22 cellular contexts compared by ENCODE assay signal in genomic region chrX:123581586-123581985, GRCh38.
DNase-seq lines count a peak whose midpoint lies in the region; ATAC-seq and TF ChIP-seq lines count a peak whose summit lies in the region.
"Had no signal": no experiment of that assay in that cellular context is flagged by ENCODE, and none has a peak within 500 bp of the region (broad histone marks: within the 10 kb centered on the region; RNA-seq: fewer than 3 reads in every experiment).

No MANE protein-coding gene starts in this region.

- H3K4me1 ChIP-seq in HUES6 (ENCODE audit: control insufficient read depth, insufficient read depth, low read length) (peaks cover 19% of the 10 kb centered on the region), osteoblast (ENCODE audit: insufficient read depth, low read length) (no peaks in the 10 kb centered on the region), gastrocnemius medialis (no peaks in the 10 kb centered on the region)
- H3K4me1 ChIP-seq: tibial artery had no signal

- H3K9me3 ChIP-seq in HUES6 (ENCODE audit: control insufficient read depth, insufficient read depth, low read depth, low read length): no peaks in the 10 kb centered on the region
- no peaks in the 10 kb centered on the region for H3K9me3 ChIP-seq in osteoblast (ENCODE audit: low read depth, low read length)
- H3K9me3 ChIP-seq in gastrocnemius medialis: no peaks in the 10 kb centered on the region
- H3K9me3 ChIP-seq: tibial artery had no signal

- H3K4me3 ChIP-seq in HUES6 (ENCODE audit: low read depth, low read length): no peak overlapping the region
- H3K4me3 ChIP-seq in osteoblast (ENCODE audit: insufficient read depth, low read length): no peak overlapping the region
- H3K4me3 ChIP-seq in gastrocnemius medialis: no peak overlapping the region
- H3K4me3 ChIP-seq: tibial artery had no signal

- H3K27ac ChIP-seq in HUES6 (ENCODE audit: low read depth, low read length): peak overlapping the region; percentile 31; the same call in 1 of the 2 replicates
- H3K27ac ChIP-seq in osteoblast (ENCODE audit: low read depth, low read length): no peak overlapping the region
- H3K27ac ChIP-seq in gastrocnemius medialis: no peak overlapping the region
- H3K27ac ChIP-seq: tibial artery had no signal

- H3K36me3 ChIP-seq in HUES6 (ENCODE audit: control insufficient read depth, insufficient read depth, low read length) (no peaks in the 10 kb centered on the region), osteoblast (ENCODE audit: insufficient read depth, low read length) (no peaks in the 10 kb centered on the region), gastrocnemius medialis (no peaks in the 10 kb centered on the region)
- H3K36me3 ChIP-seq: tibial artery had no signal

- DNase-seq in osteoblast (ENCODE audit: insufficient read length, low spot score, missing footprints) (peak; percentile 73), epidermal melanocyte (ENCODE audit: insufficient read length, low spot score) (no peak), gastrocnemius medialis (no peak)
- no peak for DNase-seq in activated effector memory CD4-positive, alpha-beta T cell treated with anti-CD3 and anti-CD28 coated beads, Interleukin-2, amount 50 U/mL, for 16 hours
- DNase-seq in stimulated activated CD8-positive, alpha-beta memory T cell treated with anti-CD3 and anti-CD28 coated beads, Interleukin-4, amount 100 ng/mL, for 48 hours: no peak
- DNase-seq: activated CD4-positive, alpha-beta memory T cell treated with anti-CD3 and anti-CD28 coated beads for 36 hours; activated CD4-positive, CD25-positive, alpha-beta regulatory T cell; amniotic stem cell; CD4-positive, alpha-beta T cell; DMS53; GF-D8; HCEC 1CT; head of caudate nucleus; Kasumi-1; NCI-H1092; NK-92 treated with Interleukin-12 subunit alpha and Interleukin-12 subunit beta, amount 100 ng/mL, for 24 hours; stimulated activated naive CD8-positive, alpha-beta T cell treated with anti-CD3 and anti-CD28 coated beads, Interleukin-15, Interleukin-2, amounts not matched to agents 100 U/mL and 50 U/mL, for 24 hours; T-helper 9 cell; tibial artery had no signal

- no peaks in the 10 kb centered on the region for H3K79me2 ChIP-seq in osteoblast (ENCODE audit: insufficient read depth, low read length)

- ATAC-seq in GM18868 (IDR thresholded peaks at IDR 0.05; ENCODE audit: unreplicated experiment) (peak; percentile 68), GM21723 (IDR thresholded peaks at IDR 0.05; ENCODE audit: unreplicated experiment) (peak; percentile 59), gastrocnemius medialis (no peak)
- ATAC-seq: stimulated activated naive CD8-positive, alpha-beta T cell treated with anti-CD3 and anti-CD28 coated beads, Interleukin-15, Interleukin-2, amounts not matched to agents 100 U/mL and 50 U/mL, for 24 hours had no signal

- no peaks in the 10 kb centered on the region for H3K27me3 ChIP-seq in HUES6 (ENCODE audit: control insufficient read depth, insufficient read depth, low read length)
- H3K27me3 ChIP-seq in osteoblast (ENCODE audit: insufficient read depth, low read length): no peaks in the 10 kb centered on the region
- no peaks in the 10 kb centered on the region for H3K27me3 ChIP-seq in gastrocnemius medialis
- H3K27me3 ChIP-seq: tibial artery had no signal

- no peak overlapping the region for H2AFZ ChIP-seq in osteoblast (ENCODE audit: low read length)

- no peak overlapping the region for H3K9ac ChIP-seq in HUES6 (ENCODE audit: low read length)

- intact Hi-C loops in gastrocnemius medialis (cut with DNase I; ENCODE audit: low total_unique reads): no loop called here

- H3K4me2 ChIP-seq in osteoblast (ENCODE audit: insufficient read depth, low read length): no peak overlapping the region

- in situ Hi-C loops in gastrocnemius medialis (cut with MboI; ENCODE audit: low sequenced_read_pairs in 4 of 4): no loop called here

- no peak for TF ChIP-seq POLR2A in gastrocnemius medialis (IDR thresholded peaks at IDR 0.05)

- H4K20me1 ChIP-seq in osteoblast (ENCODE audit: insufficient read depth, low read length): no peaks in the 10 kb centered on the region

- no peak for TF ChIP-seq CTCF in osteoblast (IDR thresholded peaks at IDR 0.05; ENCODE audit: extremely low read depth, low read depth, low read length)
- TF ChIP-seq CTCF in gastrocnemius medialis (IDR thresholded peaks at IDR 0.05 in 4 of 5, conservative IDR thresholded peaks at IDR 0.05 in 1 of 5): no peak

Comparison
In these comparisons a context has a peak if more than half of its experiments do, and no peak if none do; other contexts are left out.
1. ATAC-seq: peak in GM18868 (single experiment) and GM21723 (single experiment); none in gastrocnemius medialis (0 of 2).